ENCODE assay signal across 8 cellular contexts in the genomic region with DNA sequence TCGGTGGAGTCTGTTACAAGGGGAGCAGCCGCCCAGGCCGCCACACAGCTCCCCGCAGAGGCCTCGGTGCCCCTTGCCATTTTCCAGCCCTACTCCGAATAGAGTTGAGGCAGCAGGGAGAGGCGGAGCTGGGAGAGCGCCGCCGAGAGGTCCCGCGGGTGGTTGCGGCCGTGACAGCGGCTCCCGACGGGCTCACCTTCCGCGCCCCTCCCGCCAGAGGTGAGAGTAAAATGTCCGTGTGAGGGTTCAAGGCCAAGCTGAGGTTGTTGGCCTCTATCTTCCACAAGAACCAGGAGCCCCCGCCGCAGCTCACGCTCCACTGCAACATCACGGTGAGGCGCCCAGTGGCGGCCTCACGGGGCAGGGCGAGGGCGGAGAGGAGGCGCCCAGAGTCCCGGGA. TPM values are rescaled to one million over a fixed set of nuclear protein-coding genes. Genes with fewer than 3 reads are reported as not detected.
A peak's percentile ranks its signal among the peaks of the same experiment; 100 is the strongest.
DNase-seq lines count a peak whose midpoint lies in the region; TF ChIP-seq lines count a peak whose summit lies in the region.
"Not testable (repeated sequence)": the region's sequence is repeated elsewhere in the genome, so short reads cannot be mapped to it uniquely, and the experiment has no call there.

No MANE protein-coding gene starts in this region.

- not testable (repeated sequence) for H3K9me3 ChIP-seq in WERI-Rb-1 (ENCODE audit: severe bottlenecking); hepatocyte (ENCODE audit: low read depth); ovary

- intact Hi-C loops in ovary (cut with DNase I): not testable (repeated sequence)

- H4K20me1 ChIP-seq in hepatocyte (ENCODE audit: insufficient read depth, poor library complexity, severe bottlenecking): not testable (repeated sequence)

- H3K36me3 ChIP-seq in H7 (replicated peaks; ENCODE audit: control insufficient read depth, insufficient read depth, low read length); WERI-Rb-1; hepatocyte (replicated peaks; ENCODE audit: insufficient read depth, low read depth); ovary: not testable (repeated sequence)

- TF ChIP-seq EP300 in ovary (IDR thresholded peaks at IDR 0.05): not testable (repeated sequence)

- TF ChIP-seq CTCF in 22Rv1 (IDR thresholded peaks at IDR 0.05): peak; percentile 29; the same call in 1 of the 2 replicates
- peak; percentile 25; the same call in 1 of the 2 replicates for TF ChIP-seq CTCF in WERI-Rb-1 (IDR thresholded peaks at IDR 0.05; ENCODE audit: low read depth, low read length)
- not testable (repeated sequence) for TF ChIP-seq CTCF in hepatocyte (IDR thresholded peaks at IDR 0.05; ENCODE audit: poor library complexity); ovary (IDR thresholded peaks at IDR 0.05)

- not testable (repeated sequence) for H2AFZ ChIP-seq in hepatocyte

- H3K4me3 ChIP-seq in H7 (ENCODE audit: insufficient read depth, low read depth, low read length) (peak overlapping the region; percentile 28), WERI-Rb-1 (ENCODE audit: low read depth, low read length) (peak overlapping the region; percentile 43), ovary (peak overlapping the region; percentile 43)
- H3K4me3 ChIP-seq in hepatocyte: not testable (repeated sequence)

- not testable (repeated sequence) for H3K27me3 ChIP-seq in H7 (ENCODE audit: control insufficient read depth, insufficient read depth, low read length); WERI-Rb-1 (ENCODE audit: insufficient read depth, low read depth, severe bottlenecking); hepatocyte; ovary

- not testable (repeated sequence) for TF ChIP-seq POLR2A in ovary (IDR thresholded peaks at IDR 0.05)

- WGBS in hepatocyte (ENCODE audit: low lambda C conversion rate, missing lambda C conversion rate): under 1% methylated on average over 18 of the region's 32 CpGs
- 0% methylated on average over 5 to 29 of the region's 32 CpGs; no CpG with 5 or more reads in 1 of the 3 donors for WGBS in ovary, 3 donors

- DNase-seq in H7; hepatocyte (ENCODE audit: low spot score): not testable (repeated sequence)
- DNase-seq in WERI-Rb-1 (peak; percentile 73), ovary (peak; percentile 43 to 78 (median 64))
- peak; percentile 14 for DNase-seq in activated effector memory CD4-positive, alpha-beta T cell treated with Interleukin-2 at 50 U/mL for 16 hours
- peak; percentile 5 for DNase-seq in effector CD4-positive, alpha-beta T cell
- peak; percentile 12 for DNase-seq in stimulated activated CD8-positive, alpha-beta memory T cell treated with anti-CD3 and anti-CD28 coated beads, Interleukin-12 subunit alpha, Interleukin-12 subunit beta, amount 100 ng/mL, for 4 hours (ENCODE audit: low read depth)

- not testable (repeated sequence) for H3K27ac ChIP-seq in 22Rv1
- peak overlapping the region; percentile 46; the same call in 1 of the 2 replicates for H3K27ac ChIP-seq in WERI-Rb-1
- peak overlapping the region; percentile 80 for H3K27ac ChIP-seq in hepatocyte
- H3K27ac ChIP-seq in ovary: peak overlapping the region; percentile 86 to 87

- H3K4me2 ChIP-seq in hepatocyte: peak overlapping the region; percentile 73

- not testable (repeated sequence) for H3K79me2 ChIP-seq in hepatocyte

- H3K4me1 ChIP-seq in hepatocyte (ENCODE audit: insufficient read depth); ovary (ENCODE audit: insufficient read depth): not testable (repeated sequence)

- not testable (repeated sequence) for H3K9me2 ChIP-seq in hepatocyte (replicated peaks; ENCODE audit: insufficient read depth)

RNA-seq across cellular contexts. Expression of gene GOLGA6L9, which starts 15.8 kb away (rescaled TPM):
- total RNA-seq in H7 (2014; rRNA removed; shearing (Covaris generic)): 2.5 and 4.0 TPM in 2 replicates
- total RNA-seq in hepatocyte: 2.2 and 3.3 TPM in 2 replicates
- polyA plus RNA-seq in hepatocyte: 1.0 and 1.7 TPM in 2 replicates
- 1 to 10 TPM; 2.7 to 5.5 (median 3.4) TPM for total RNA-seq in ovary
- 1 to 10 TPM; 2.6 to 2.7 TPM for polyA plus RNA-seq in ovary
